In the genomic region with DNA sequence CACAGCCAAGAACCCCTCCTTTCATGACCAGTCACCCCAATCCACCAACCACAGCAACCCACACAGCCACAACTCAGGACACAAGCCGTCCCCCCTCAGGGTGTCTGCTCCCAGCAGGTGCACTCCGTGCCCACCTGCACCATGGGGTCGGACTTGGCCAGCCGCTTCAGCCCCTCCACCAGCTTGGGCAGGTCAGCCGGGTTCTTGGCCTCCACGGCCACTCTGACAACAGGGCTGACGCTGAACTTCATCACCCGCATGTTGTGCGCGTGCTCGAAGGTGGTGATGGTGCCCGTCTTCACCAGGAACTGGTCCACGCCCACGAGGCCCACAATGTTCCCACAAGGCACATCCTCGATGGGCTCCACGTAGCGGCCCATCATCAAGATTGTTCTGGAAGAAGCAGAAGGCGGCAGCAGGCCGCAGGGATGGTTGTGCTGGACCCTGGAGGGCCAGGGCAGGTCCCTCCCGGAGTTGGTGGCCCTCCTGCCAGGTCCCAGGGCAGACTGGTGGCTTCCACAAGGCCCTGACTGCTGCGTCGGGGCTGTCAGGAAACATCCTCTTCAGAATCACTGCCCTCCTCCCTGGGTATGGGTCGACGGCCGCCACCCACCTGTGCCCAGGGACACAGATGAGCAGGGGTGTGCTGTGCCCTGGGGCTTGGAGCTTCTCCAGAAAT, we compare ENCODE assay signal across 1 cellular context.
A peak's percentile ranks its signal among the peaks of the same experiment; 100 is the strongest.
TF ChIP-seq lines count a peak whose summit lies in the region.

No MANE protein-coding gene starts in this region.

TF ChIP-seq in HEK293, 187 proteins besides CTCF, POLR2A, EP300 and RAD21 (continued from another document):
- TF ChIP-seq, protein P1, sequence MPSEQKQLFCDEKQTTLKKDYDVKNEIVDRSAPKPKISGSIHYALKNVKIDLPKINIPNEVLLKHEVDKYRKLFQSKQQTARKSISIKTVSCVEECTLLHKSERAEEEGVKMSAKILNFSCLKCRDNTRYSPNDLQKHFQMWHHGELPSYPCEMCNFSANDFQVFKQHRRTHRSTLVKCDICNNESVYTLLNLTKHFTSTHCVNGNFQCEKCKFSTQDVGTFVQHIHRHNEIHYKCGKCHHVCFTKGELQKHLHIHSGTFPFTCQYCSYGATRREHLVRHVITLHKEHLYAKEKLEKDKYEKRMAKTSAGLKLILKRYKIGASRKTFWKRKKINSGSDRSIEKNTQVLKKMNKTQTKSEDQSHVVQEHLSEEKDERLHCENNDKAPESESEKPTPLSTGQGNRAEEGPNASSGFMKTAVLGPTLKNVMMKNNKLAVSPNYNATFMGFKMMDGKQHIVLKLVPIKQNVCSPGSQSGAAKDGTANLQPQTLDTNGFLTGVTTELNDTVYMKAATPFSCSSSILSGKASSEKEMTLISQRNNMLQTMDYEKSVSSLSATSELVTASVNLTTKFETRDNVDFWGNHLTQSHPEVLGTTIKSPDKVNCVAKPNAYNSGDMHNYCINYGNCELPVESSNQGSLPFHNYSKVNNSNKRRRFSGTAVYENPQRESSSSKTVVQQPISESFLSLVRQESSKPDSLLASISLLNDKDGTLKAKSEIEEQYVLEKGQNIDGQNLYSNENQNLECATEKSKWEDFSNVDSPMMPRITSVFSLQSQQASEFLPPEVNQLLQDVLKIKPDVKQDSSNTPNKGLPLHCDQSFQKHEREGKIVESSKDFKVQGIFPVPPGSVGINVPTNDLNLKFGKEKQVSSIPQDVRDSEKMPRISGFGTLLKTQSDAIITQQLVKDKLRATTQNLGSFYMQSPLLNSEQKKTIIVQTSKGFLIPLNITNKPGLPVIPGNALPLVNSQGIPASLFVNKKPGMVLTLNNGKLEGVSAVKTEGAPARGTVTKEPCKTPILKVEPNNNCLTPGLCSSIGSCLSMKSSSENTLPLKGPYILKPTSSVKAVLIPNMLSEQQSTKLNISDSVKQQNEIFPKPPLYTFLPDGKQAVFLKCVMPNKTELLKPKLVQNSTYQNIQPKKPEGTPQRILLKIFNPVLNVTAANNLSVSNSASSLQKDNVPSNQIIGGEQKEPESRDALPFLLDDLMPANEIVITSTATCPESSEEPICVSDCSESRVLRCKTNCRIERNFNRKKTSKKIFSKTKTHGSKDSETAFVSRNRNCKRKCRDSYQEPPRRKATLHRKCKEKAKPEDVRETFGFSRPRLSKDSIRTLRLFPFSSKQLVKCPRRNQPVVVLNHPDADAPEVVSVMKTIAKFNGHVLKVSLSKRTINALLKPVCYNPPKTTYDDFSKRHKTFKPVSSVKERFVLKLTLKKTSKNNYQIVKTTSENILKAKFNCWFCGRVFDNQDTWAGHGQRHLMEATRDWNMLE (tag by site-specific recombination; conservative IDR thresholded peaks at IDR 0.05; ENCODE audit: low read depth): no peak
- TF ChIP-seq ZFP41 (tag by site-specific recombination; IDR thresholded peaks at IDR 0.05; ENCODE audit: borderline replicate concordance): no peak
- no peak for TF ChIP-seq ZNF660 (tag by site-specific recombination; IDR thresholded peaks at IDR 0.05)
- TF ChIP-seq ZNF391 (tag by site-specific recombination; IDR thresholded peaks at IDR 0.05; ENCODE audit: borderline replicate concordance, low read depth): no peak
- 0 out of 2 replicates have a peak, but pooled peaks have one; percentile 48 for TF ChIP-seq ZNF600 (tag by site-specific recombination; IDR thresholded peaks at IDR 0.05)
- no peak for TF ChIP-seq ZNF629 (tag by site-specific recombination; IDR thresholded peaks at IDR 0.05)
- TF ChIP-seq ZNF223 (tag by site-specific recombination; IDR thresholded peaks at IDR 0.05): no peak
- no peak for TF ChIP-seq ZNF423 (tag by site-specific recombination; IDR thresholded peaks at IDR 0.05)
- TF ChIP-seq, protein P2, sequence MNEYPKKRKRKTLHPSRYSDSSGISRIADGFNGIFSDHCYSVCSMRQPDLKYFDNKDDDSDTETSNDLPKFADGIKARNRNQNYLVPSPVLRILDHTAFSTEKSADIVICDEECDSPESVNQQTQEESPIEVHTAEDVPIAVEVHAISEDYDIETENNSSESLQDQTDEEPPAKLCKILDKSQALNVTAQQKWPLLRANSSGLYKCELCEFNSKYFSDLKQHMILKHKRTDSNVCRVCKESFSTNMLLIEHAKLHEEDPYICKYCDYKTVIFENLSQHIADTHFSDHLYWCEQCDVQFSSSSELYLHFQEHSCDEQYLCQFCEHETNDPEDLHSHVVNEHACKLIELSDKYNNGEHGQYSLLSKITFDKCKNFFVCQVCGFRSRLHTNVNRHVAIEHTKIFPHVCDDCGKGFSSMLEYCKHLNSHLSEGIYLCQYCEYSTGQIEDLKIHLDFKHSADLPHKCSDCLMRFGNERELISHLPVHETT (tag by site-specific recombination; IDR thresholded peaks at IDR 0.05): peak; percentile 34; the same call in 1 of the 2 replicates
- no peak for TF ChIP-seq ZNF335 (tag by site-specific recombination; conservative IDR thresholded peaks at IDR 0.05)
- no peak for TF ChIP-seq ZFP37 (tag by site-specific recombination; IDR thresholded peaks at IDR 0.05)
- no peak for TF ChIP-seq ZNF585B (tag by site-specific recombination; IDR thresholded peaks at IDR 0.05)
- no peak for TF ChIP-seq HOXC10 (CRISPR knock-in tag; IDR thresholded peaks at IDR 0.05)
- TF ChIP-seq ZNF830 (tag by site-specific recombination; IDR thresholded peaks at IDR 0.05; ENCODE audit: low read depth): no peak
- TF ChIP-seq, protein P3, sequence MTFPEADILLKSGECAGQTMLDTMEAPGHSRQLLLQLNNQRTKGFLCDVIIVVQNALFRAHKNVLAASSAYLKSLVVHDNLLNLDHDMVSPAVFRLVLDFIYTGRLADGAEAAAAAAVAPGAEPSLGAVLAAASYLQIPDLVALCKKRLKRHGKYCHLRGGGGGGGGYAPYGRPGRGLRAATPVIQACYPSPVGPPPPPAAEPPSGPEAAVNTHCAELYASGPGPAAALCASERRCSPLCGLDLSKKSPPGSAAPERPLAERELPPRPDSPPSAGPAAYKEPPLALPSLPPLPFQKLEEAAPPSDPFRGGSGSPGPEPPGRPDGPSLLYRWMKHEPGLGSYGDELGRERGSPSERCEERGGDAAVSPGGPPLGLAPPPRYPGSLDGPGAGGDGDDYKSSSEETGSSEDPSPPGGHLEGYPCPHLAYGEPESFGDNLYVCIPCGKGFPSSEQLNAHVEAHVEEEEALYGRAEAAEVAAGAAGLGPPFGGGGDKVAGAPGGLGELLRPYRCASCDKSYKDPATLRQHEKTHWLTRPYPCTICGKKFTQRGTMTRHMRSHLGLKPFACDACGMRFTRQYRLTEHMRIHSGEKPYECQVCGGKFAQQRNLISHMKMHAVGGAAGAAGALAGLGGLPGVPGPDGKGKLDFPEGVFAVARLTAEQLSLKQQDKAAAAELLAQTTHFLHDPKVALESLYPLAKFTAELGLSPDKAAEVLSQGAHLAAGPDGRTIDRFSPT (tag by site-specific recombination; IDR thresholded peaks at IDR 0.05): peak; percentile 74
- 0 out of 2 replicates have a peak, but pooled peaks have one; percentile 3 for TF ChIP-seq KLF9 (tag by site-specific recombination; IDR thresholded peaks at IDR 0.05; ENCODE audit: low read depth)
- no peak for TF ChIP-seq ZNF555 (tag by site-specific recombination; conservative IDR thresholded peaks at IDR 0.05)
- TF ChIP-seq, protein P4, sequence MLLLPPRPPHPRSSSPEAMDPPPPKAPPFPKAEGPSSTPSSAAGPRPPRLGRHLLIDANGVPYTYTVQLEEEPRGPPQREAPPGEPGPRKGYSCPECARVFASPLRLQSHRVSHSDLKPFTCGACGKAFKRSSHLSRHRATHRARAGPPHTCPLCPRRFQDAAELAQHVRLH (tag by site-specific recombination; IDR thresholded peaks at IDR 0.05): no peak
- no peak for TF ChIP-seq ZNF169 (tag by site-specific recombination; IDR thresholded peaks at IDR 0.05)
- TF ChIP-seq HOXD13 (CRISPR knock-in tag; IDR thresholded peaks at IDR 0.05; ENCODE audit: borderline replicate concordance): no peak
- TF ChIP-seq ZNF266 (tag by site-specific recombination; IDR thresholded peaks at IDR 0.05; ENCODE audit: low read depth): no peak
- TF ChIP-seq BCL11A (tag by site-specific recombination; IDR thresholded peaks at IDR 0.05; ENCODE audit: low read depth): peak; percentile 36; the same call in 1 of the 2 replicates
- TF ChIP-seq ZBTB7A (tag by site-specific recombination; IDR thresholded peaks at IDR 0.05; ENCODE audit: low read depth): no peak
- no peak for TF ChIP-seq ZNF2 (tag by site-specific recombination; IDR thresholded peaks at IDR 0.05)
